Comparison of ENCODE assay signal across 23 cellular contexts in the genomic region with DNA sequence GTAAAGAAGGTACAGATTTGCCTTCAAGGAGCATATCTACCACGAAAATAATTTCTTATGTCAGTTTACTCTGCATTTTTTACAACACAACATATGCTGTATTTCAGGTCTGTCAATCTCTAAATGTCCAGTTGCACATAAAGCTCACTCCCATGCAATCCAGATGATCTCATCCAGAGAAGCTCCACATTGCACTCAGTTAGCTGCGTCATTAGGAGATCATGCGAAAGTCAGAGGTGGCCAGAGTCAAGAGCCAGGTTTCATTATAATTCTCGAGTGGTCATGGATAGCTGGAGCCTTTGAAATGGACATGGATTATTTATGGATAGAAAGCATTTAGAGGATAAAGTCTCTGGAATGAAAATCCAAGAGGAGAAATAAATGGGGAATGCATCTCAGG.
DNase-seq lines count a peak whose midpoint lies in the region; ATAC-seq, FAIRE-seq and TF ChIP-seq lines count a peak whose summit lies in the region.
"Had no signal": no experiment of that assay in that cellular context is flagged by ENCODE, and none has a peak within 500 bp of the region (broad histone marks: within the 10 kb centered on the region; RNA-seq: fewer than 3 reads in every experiment).

No MANE protein-coding gene starts in this region.

- TF ChIP-seq POLR2A in suprapubic skin (IDR thresholded peaks at IDR 0.05), result no peak

- no peak for TF ChIP-seq CTCF in cardiac fibroblast (IDR thresholded peaks at IDR 0.05; ENCODE audit: low read depth, low read length)
- TF ChIP-seq CTCF in suprapubic skin (IDR thresholded peaks at IDR 0.05), result no peak
- no peak for TF ChIP-seq CTCF in GM20000 (IDR thresholded peaks at IDR 0.05; ENCODE audit: extremely low read depth, missing control alignments)

- ATAC-seq in Right ventricle myocardium inferior, result peak; percentile 35
- no peak for ATAC-seq in GM21737 (IDR thresholded peaks at IDR 0.05; ENCODE audit: unreplicated experiment)
- ATAC-seq: activated CD8-positive, alpha-beta T cell treated with anti-CD3 and anti-CD28 coated beads, Interleukin-2, amount 10 ng/mL, durations not matched to agents 7 days and 5 days; activated T-cell treated with anti-CD3 and anti-CD28 coated beads, Interleukin-2, amount 50 U/mL, for 4 hours; GM12878 had no signal

- no peaks in the 10 kb centered on the region for H3K4me1 ChIP-seq in suprapubic skin
- no peaks in the 10 kb centered on the region for H3K4me1 ChIP-seq in small intestine (ENCODE audit: control insufficient read depth in 2 of 2, insufficient read depth in 1 of 2, low read depth in 1 of 2, low read length in 1 of 2)
- H3K4me1 ChIP-seq: HAP-1, sigmoid colon had no signal

- no peaks in the 10 kb centered on the region for H3K36me3 ChIP-seq in suprapubic skin
- no peaks in the 10 kb centered on the region for H3K36me3 ChIP-seq in small intestine (ENCODE audit: control insufficient read depth in 2 of 2, insufficient read depth in 2 of 2, low read length in 2 of 2)
- H3K36me3 ChIP-seq: BLaER1 treated with 17β-estradiol and CSF1 and Interleukin-3, amounts not matched to agents 10 nM and 100 nM; HAP-1; sigmoid colon had no signal

- H3K9me3 ChIP-seq in suprapubic skin (no peaks in the 10 kb centered on the region), small intestine (ENCODE audit: control insufficient read depth, low read depth) (no peaks in the 10 kb centered on the region)
- H3K9me3 ChIP-seq: HAP-1, sigmoid colon had no signal

- 66% methylated on average over 4 of the region's 4 CpGs for WGBS in suprapubic skin
- 66 to 78% (median 77%) methylated on average over 4 of the region's 4 CpGs for WGBS in small intestine, 3 donors

- H3K27me3 ChIP-seq in suprapubic skin (no peaks in the 10 kb centered on the region), small intestine (ENCODE audit: control insufficient read depth in 2 of 2, insufficient read depth in 2 of 2, low read length in 2 of 2) (no peaks in the 10 kb centered on the region)
- H3K27me3 ChIP-seq: BLaER1 treated with 17β-estradiol and CSF1 and Interleukin-3, amounts not matched to agents 10 nM and 100 nM; sigmoid colon had no signal

- DNase-seq in Right ventricle myocardium inferior (ENCODE audit: missing footprints), result no peak
- DNase-seq in cardiac septum (ENCODE audit: low spot score), result no peak
- DNase-seq in cardiac fibroblast (ENCODE audit: low read depth in 2 of 2), result peak; percentile 45 to 71
- peak; percentile 45 for DNase-seq in left kidney (ENCODE audit: low read depth, low spot score)
- DNase-seq in suprapubic skin (ENCODE audit: low spot score in 2 of 2), result no peak
- DNase-seq in small intestine, result no peak
- no peak for DNase-seq in GM20000 (ENCODE audit: low spot score)
- DNase-seq: 8988T; activated CD4-positive, CD25-positive, alpha-beta regulatory T cell; activated CD8-positive, alpha-beta T cell treated with anti-CD3 and anti-CD28 coated beads, Interleukin-2, amount 10 ng/mL, durations not matched to agents 7 days and 5 days; activated naive CD4-positive, alpha-beta T cell treated with anti-CD3 and anti-CD28 coated beads, Interleukin-2, amount 50 U/mL, for 16 hours; activated T-cell treated with anti-CD3 and anti-CD28 coated beads, Interleukin-2, amount 50 U/mL, for 4 hours; Calu3; NCI-H1694; NCI-H82; occipital lobe; sigmoid colon; T-helper 9 cell had no signal

- intact Hi-C loops in Right ventricle myocardium inferior (cut with DNase I) (no loop called here), cardiac septum (cut with DNase I) (no loop called here)

- no peak for TF ChIP-seq EP300 in suprapubic skin (IDR thresholded peaks at IDR 0.05)

- no peak for FAIRE-seq in small intestine (lab: Jason Lieb, UNC)
- FAIRE-seq: GM12878 had no signal

- H3K27ac ChIP-seq in suprapubic skin (peak overlapping the region; percentile 0), small intestine (ENCODE audit: low read depth in 1 of 2, low read length in 1 of 2) (no peak overlapping the region)
- H3K27ac ChIP-seq: BLaER1 treated with 17β-estradiol and CSF1 and Interleukin-3, amounts not matched to agents 10 nM and 100 nM; HL-60 had no signal

- H3K4me3 ChIP-seq in cardiac fibroblast (replicated peaks in 1 of 2; ENCODE audit: low read depth in 2 of 2, low read length in 2 of 2) (no peak overlapping the region), suprapubic skin (no peak overlapping the region), small intestine (ENCODE audit: low read depth in 1 of 2, low read length in 2 of 2) (no peak overlapping the region)
- H3K4me3 ChIP-seq: BLaER1 treated with 17β-estradiol and CSF1 and Interleukin-3, amounts not matched to agents 10 nM and 100 nM; GM12878; HAP-1; sigmoid colon had no signal

Comparison
In these comparisons a context has a peak if more than half of its experiments do, and no peak if none do; other contexts are left out.
1. DNase-seq: peak in cardiac fibroblast (2 of 2) and left kidney (single experiment); none in Right ventricle myocardium inferior (single experiment), cardiac septum (single experiment), suprapubic skin (0 of 2), small intestine (single experiment) and GM20000 (single experiment).